ENCODE assay signal across 2 cellular contexts in the genomic region with DNA sequence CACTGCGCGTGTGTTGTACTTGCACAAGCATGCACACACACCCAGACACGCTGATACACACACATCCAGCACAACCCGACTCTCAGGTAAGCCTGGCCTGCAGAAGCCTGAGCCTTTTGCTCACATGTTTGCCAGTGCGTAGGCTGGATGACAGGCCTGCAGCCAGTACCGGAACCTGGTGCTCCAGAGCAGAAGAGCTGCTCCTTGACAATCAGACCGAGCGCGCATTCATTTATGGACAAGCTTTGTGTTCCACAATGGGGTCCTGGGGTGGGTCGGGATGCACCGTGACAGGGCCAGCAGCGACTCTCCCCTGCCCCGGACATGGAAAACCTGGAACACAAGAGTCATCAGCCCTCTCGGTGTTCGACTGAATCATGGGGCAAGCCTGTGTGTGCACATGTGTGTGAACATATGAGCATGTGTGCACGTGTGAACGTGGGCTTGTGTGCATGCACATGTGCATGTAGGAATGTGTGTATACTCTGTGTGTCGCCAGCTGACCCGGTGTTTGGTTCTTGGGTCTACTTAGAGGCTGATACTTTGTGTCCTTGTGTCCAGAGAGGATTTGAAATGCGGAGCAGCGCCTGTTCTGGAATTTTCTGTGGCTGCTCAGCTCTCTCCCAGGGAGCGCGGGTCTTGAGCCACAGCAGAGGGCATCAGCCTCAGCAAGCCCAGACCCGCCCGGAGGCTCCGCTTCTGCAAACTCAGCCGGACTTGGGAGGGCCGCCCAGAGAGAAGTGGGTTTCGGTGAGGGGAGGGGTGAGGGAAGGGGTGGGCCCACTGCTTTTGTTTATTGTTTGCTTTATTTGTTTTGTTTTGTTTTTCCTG.
A peak's percentile ranks its signal among the peaks of the same experiment; 100 is the strongest.
TF ChIP-seq lines count a peak whose summit lies in the region.

No MANE protein-coding gene starts in this region.

TF ChIP-seq in HEK293, 187 proteins besides CTCF, POLR2A, EP300 and RAD21:
- TF ChIP-seq ZNF600 (tag by site-specific recombination; IDR thresholded peaks at IDR 0.05) (0 out of 2 replicates have a peak, but pooled peaks have one; percentile 54), ZFP69B (tag by site-specific recombination; IDR thresholded peaks at IDR 0.05) (peak; percentile 44; the same call in 1 of the 2 replicates), BCL11B (tag by site-specific recombination; IDR thresholded peaks at IDR 0.05; ENCODE audit: low read depth) (no peak)

TF ChIP-seq in IMR-90, 13 proteins besides CTCF, POLR2A, EP300 and RAD21:
- TF ChIP-seq RFX5 (IDR thresholded peaks at IDR 0.05; ENCODE audit: low read depth, low read length), result no peak
